In genomic region chr1:196147530-196147929, GRCh38 we compare ENCODE assay signal across 17 cellular contexts.
"Had no signal": no experiment of that assay in that cellular context is flagged by ENCODE, and none has a peak within 500 bp of the region (broad histone marks: within the 10 kb centered on the region; RNA-seq: fewer than 3 reads in every experiment).

No MANE protein-coding gene starts in this region.

- H3K36me3 Mint-ChIP-seq: natural killer cell; stimulated activated memory B cell treated with anti-CD40 and anti-IgM and Interleukin-4, amounts not matched to agents 10 μg/mL and 1 μg/mL and 100 μg/mL, for 72 hours had no signal

- H3K4me1 Mint-ChIP-seq: natural killer cell; stimulated activated memory B cell treated with anti-CD40 and anti-IgM and Interleukin-4, amounts not matched to agents 10 μg/mL and 1 μg/mL and 100 μg/mL, for 72 hours had no signal

- H3K36me3 ChIP-seq: right atrium auricular region, thoracic aorta, tibial nerve, upper lobe of left lung had no signal

- H3K4me3 Mint-ChIP-seq: natural killer cell; stimulated activated memory B cell treated with anti-CD40 and anti-IgM and Interleukin-4, amounts not matched to agents 10 μg/mL and 1 μg/mL and 100 μg/mL, for 72 hours had no signal

- H3K79me2 ChIP-seq: parathyroid adenoma had no signal

- H3K9ac ChIP-seq: parathyroid adenoma had no signal

- H3K4me3 ChIP-seq: dorsolateral prefrontal cortex, right atrium auricular region, thoracic aorta, tibial nerve, upper lobe of left lung had no signal

- FAIRE-seq: urothelium cell line had no signal

- H2AFZ ChIP-seq: parathyroid adenoma had no signal

- H3K9me3 Mint-ChIP-seq: natural killer cell; stimulated activated memory B cell treated with anti-CD40 and anti-IgM and Interleukin-4, amounts not matched to agents 10 μg/mL and 1 μg/mL and 100 μg/mL, for 72 hours had no signal

- H3K27ac Mint-ChIP-seq: natural killer cell; progenitor cell of endocrine pancreas; stimulated activated memory B cell treated with anti-CD40 and anti-IgM and Interleukin-4, amounts not matched to agents 10 μg/mL and 1 μg/mL and 100 μg/mL, for 72 hours had no signal

- H3K27ac ChIP-seq: dorsolateral prefrontal cortex, parathyroid adenoma, right atrium auricular region, thoracic aorta, tibial nerve, upper lobe of left lung had no signal

- H3K27me3 Mint-ChIP-seq: progenitor cell of endocrine pancreas; stimulated activated memory B cell treated with anti-CD40 and anti-IgM and Interleukin-4, amounts not matched to agents 10 μg/mL and 1 μg/mL and 100 μg/mL, for 72 hours had no signal

- H3K9me3 ChIP-seq: right atrium auricular region, thoracic aorta, tibial nerve, upper lobe of left lung had no signal

- DNase-seq: effector CD4-positive, alpha-beta T cell; kidney; natural killer cell; stimulated activated CD4-positive, alpha-beta T cell treated with anti-CD3 and anti-CD28 coated beads, Interleukin-2, amount 100 ng/mL, for 24 hours; stimulated activated CD4-positive, alpha-beta T cell treated with anti-CD3 and anti-CD28 coated beads, Interleukin-4, amount 100 ng/mL, for 24 hours; stimulated activated naive CD8-positive, alpha-beta T cell treated with anti-CD3 and anti-CD28 coated beads, Interleukin-15, Interleukin-2, amounts not matched to agents 100 U/mL and 50 U/mL, for 24 hours had no signal

- H3K4me1 ChIP-seq: parathyroid adenoma, right atrium auricular region, tibial nerve, upper lobe of left lung had no signal

- H3K27me3 ChIP-seq: dorsolateral prefrontal cortex, right atrium auricular region, tibial nerve, upper lobe of left lung had no signal

- ATAC-seq: left lobe of liver; natural killer cell; sciatic nerve; stimulated activated memory B cell treated with anti-CD40 and anti-IgM and Interleukin-4, amounts not matched to agents 10 μg/mL and 1 μg/mL and 100 μg/mL, for 72 hours; stimulated activated naive CD8-positive, alpha-beta T cell treated with anti-CD3 and anti-CD28 coated beads, Interleukin-15, Interleukin-2, amounts not matched to agents 100 U/mL and 50 U/mL, for 24 hours had no signal
